ENCODE assay signal across 12 cellular contexts in genomic region chr16:74451951-74452758, GRCh38.
DNase-seq lines count a peak whose midpoint lies in the region; ATAC-seq lines count a peak whose summit lies in the region.
"Had no signal": no experiment of that assay in that cellular context is flagged by ENCODE, and none has a peak within 500 bp of the region (broad histone marks: within the 10 kb centered on the region; RNA-seq: fewer than 3 reads in every experiment).

No MANE protein-coding gene starts in this region.

- ATAC-seq in GM18868 (IDR thresholded peaks at IDR 0.05; ENCODE audit: unreplicated experiment) (peak; percentile 95), GM21576 (IDR thresholded peaks at IDR 0.05; ENCODE audit: unreplicated experiment) (peak; percentile 77), HG03442 (IDR thresholded peaks at IDR 0.05; ENCODE audit: unreplicated experiment) (peak; percentile 87), GM21737 (IDR thresholded peaks at IDR 0.05; ENCODE audit: unreplicated experiment) (no peak)
- ATAC-seq: Right ventricle myocardium inferior had no signal

- DNase-seq in kidney tubule cell (ENCODE audit: low spot score) (peak; percentile 83), cortex of kidney (lab: John Stamatoyannopoulos, UW) (no peak), DMS 273 (lab: John Stamatoyannopoulos, UW; ENCODE audit: unreplicated experiment) (no peak), NCI-H1436 (lab: John Stamatoyannopoulos, UW) (no peak)
- DNase-seq: effector memory CD4-positive, alpha-beta T cell; Karpas-422; small intestine had no signal
